Comparison of ENCODE assay signal across 33 cellular contexts in the genomic region with DNA sequence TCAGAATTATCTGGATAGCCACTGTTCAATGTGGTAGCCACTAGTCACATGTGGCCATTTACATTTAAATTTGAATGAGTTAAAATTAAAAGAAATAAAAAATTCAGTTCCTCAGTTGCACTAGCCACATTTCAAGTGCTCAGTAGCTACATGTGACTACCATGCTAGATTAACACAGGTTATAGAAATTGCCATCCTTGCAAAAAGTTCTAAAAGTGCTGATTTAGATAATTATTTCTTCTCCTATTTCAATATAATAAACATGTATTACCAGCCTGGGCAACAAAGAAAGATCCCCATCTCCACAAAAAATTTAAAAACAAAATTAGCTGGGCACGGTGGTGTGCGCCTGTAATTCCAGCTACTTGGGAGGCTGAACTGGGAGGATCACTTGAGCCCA.
"Had no signal": no experiment of that assay in that cellular context is flagged by ENCODE, and none has a peak within 500 bp of the region (broad histone marks: within the 10 kb centered on the region; RNA-seq: fewer than 3 reads in every experiment).

No MANE protein-coding gene starts in this region.

- H3K27ac ChIP-seq: adrenal gland, ascending aorta, brain microvascular endothelial cell, breast epithelium, cardiac muscle cell had no signal

- H3K4me3 ChIP-seq: adrenal gland, ascending aorta, breast epithelium, cardiac muscle cell had no signal

- H3K4me1 ChIP-seq: adrenal gland, ascending aorta, breast epithelium had no signal

- H3K27me3 ChIP-seq: adrenal gland, ascending aorta, brain microvascular endothelial cell, breast epithelium, cardiac muscle cell had no signal

- H3K9me3 ChIP-seq: adrenal gland, ascending aorta, breast epithelium had no signal

- H3K36me3 ChIP-seq: adrenal gland, ascending aorta, brain microvascular endothelial cell, breast epithelium, cardiac muscle cell had no signal

- FAIRE-seq: astrocyte, bronchial epithelial cell, colon had no signal

- DNase-seq: activated effector memory CD4-positive, alpha-beta T cell treated with anti-CD3 and anti-CD28 coated beads, Interleukin-2, amount 50 U/mL, for 16 hours; activated effector memory CD4-positive, alpha-beta T cell treated with Interleukin-2 at 50 U/mL for 16 hours; activated gamma-delta T cell; activated gamma-delta T cell treated with Interleukin-2 at 50 U/mL for 16 hours; activated naive CD4-positive, alpha-beta T cell; activated naive CD4-positive, alpha-beta T cell treated with anti-CD3 and anti-CD28 coated beads for 36 hours; activated naive CD4-positive, alpha-beta T cell treated with anti-CD3 and anti-CD28 coated beads, Interleukin-2, amount 10 ng/mL, durations not matched to agents 7 days and 5 days; activated naive CD4-positive, alpha-beta T cell treated with anti-CD3 and anti-CD28 coated beads, Interleukin-2, amount 50 U/mL, for 16 hours; activated naive CD4-positive, alpha-beta T cell treated with Interleukin-2 at 50 U/mL for 16 hours; activated naive CD8-positive, alpha-beta T cell treated with anti-CD3 and anti-CD28 coated beads for 36 hours; activated naive CD8-positive, alpha-beta T cell treated with anti-CD3 and anti-CD28 coated beads, Interleukin-2, amount 10 ng/mL, durations not matched to agents 7 days and 5 days; activated naive CD8-positive, alpha-beta T cell treated with anti-CD3 and anti-CD28 coated beads, Interleukin-2, amount 50 U/mL, for 24 hours; activated T-cell treated with anti-CD3 and anti-CD28 coated beads, Interleukin-2, amount 50 U/mL, for 1 hour; activated T-cell treated with anti-CD3 and anti-CD28 coated beads, Interleukin-2, amount 50 U/mL, for 24 hours; activated T-cell treated with anti-CD3 and anti-CD28 coated beads, Interleukin-2, amount 50 U/mL, for 4 hours; activated T-cell treated with anti-CD3 and anti-CD28 coated beads, Interleukin-2, amount 50 U/mL, for 48 hours; activated T-cell treated with anti-CD3 and anti-CD28 coated beads, Interleukin-2, amount 50 U/mL, for 72 hours; adrenal gland; amniotic stem cell; amygdala; anterior cingulate cortex; aorta; brain microvascular endothelial cell; caudate nucleus; central memory CD4-positive, alpha-beta T cell had no signal

- ATAC-seq: activated naive CD4-positive, alpha-beta T cell treated with anti-CD3 and anti-CD28 coated beads, Interleukin-2, amount 50 U/mL, for 72 hours; activated naive CD8-positive, alpha-beta T cell treated with anti-CD3 and anti-CD28 coated beads, Interleukin-2, amount 50 U/mL, for 24 hours; activated T-cell treated with anti-CD3 and anti-CD28 coated beads, Interleukin-2, amount 50 U/mL, for 4 hours; activated T-cell treated with anti-CD3 and anti-CD28 coated beads, Interleukin-2, amount 50 U/mL, for 72 hours; activated T-helper 17 cell treated with anti-CD3 and anti-CD28 coated beads, Interleukin-2, amount 50 U/mL, for 72 hours had no signal
